Comparison of ENCODE assay signal across 8 cellular contexts in the genomic region with DNA sequence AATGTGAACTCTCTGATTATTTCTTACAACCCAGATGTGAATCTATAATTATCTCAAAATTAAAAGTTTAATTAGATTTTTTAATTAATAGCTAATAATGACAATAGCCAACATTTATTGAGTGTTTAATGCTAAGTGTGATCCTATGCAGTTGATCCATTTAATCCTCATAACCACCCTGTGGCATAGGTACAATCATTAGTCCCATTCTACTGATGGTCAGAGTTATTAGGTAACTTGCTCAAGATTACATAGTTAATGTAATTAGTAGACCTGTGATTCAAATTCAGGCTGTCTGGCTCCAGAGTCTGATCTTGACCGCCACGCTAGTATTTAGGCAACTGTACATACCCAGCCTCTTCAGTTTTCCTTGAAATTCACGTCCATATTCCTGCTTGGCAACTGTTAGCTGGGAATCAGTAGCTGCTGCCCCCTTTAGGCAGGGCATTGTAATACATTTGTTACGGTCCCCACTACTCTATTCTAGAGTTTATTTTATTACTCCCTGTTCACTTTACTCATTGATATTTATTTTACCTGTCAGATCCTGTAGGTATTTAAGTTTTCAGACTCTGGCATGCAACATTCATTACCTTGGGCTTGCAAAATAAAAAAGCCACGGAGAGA. TPM values are rescaled to one million over a fixed set of nuclear protein-coding genes. Genes with fewer than 3 reads are reported as not detected.
A peak's percentile ranks its signal among the peaks of the same experiment; 100 is the strongest.
DNase-seq lines count a peak whose midpoint lies in the region; ATAC-seq and TF ChIP-seq lines count a peak whose summit lies in the region.

No MANE protein-coding gene starts in this region.

- no peak overlapping the region for H4K8ac ChIP-seq in H9 (replicated peaks; ENCODE audit: insufficient read length, low read depth, low read length)

- H4K5ac ChIP-seq in H9 (ENCODE audit: insufficient read length, low read depth, low read length), result no peak overlapping the region

- no peak overlapping the region for H2BK20ac ChIP-seq in H9 (ENCODE audit: low read depth, low read length, poor library complexity, severe bottlenecking)

- H3K4me2 ChIP-seq in H9 (ENCODE audit: insufficient read depth, insufficient read length, low read length), result no peak overlapping the region

- no peak overlapping the region for H3K56ac ChIP-seq in H9 (ENCODE audit: insufficient read length, low read depth, low read length)

- H3K23ac ChIP-seq in H9 (ENCODE audit: insufficient read length, low read depth, low read length), result no peak overlapping the region

- no peaks in the 10 kb centered on the region for H3K27me3 ChIP-seq in H9 (ENCODE audit: insufficient read depth, low read length)

- H3K4me1 ChIP-seq in H9 (ENCODE audit: insufficient read depth, low read length), result no peaks in the 10 kb centered on the region

- no peak overlapping the region for H3K27ac ChIP-seq in H9 (ENCODE audit: insufficient read length, low read depth, low read length)

- H3K4me1 Mint-ChIP-seq in H9, result peaks cover 3 to 8% of the 10 kb centered on the region in 2 experiments; a peak in 3 of 4 replicates
- H3K4me1 Mint-ChIP-seq in stimulated activated naive B cell treated with anti-CD40 and anti-IgM and Interleukin-4, amounts not matched to agents 10 μg/mL and 1 μg/mL and 100 μg/mL, for 72 hours, result no peaks in the 10 kb centered on the region

- WGBS in H9 (ENCODE audit: extremely low coverage, insufficient read length, low lambda C conversion rate), result no CpG with 5 or more reads among the region's 5 CpGs

- peaks cover 4 to 21% (median 11%) of the 10 kb centered on the region in 3 experiments; a peak in 5 of 7 replicates for H3K36me3 Mint-ChIP-seq in H9 (ENCODE audit: insufficient read depth in 1 of 3, low read depth in 3 of 3)
- peaks cover 0 to 4% of the 10 kb centered on the region in 2 donors for H3K36me3 Mint-ChIP-seq in stimulated activated naive B cell treated with anti-CD40 and anti-IgM and Interleukin-4, amounts not matched to agents 10 μg/mL and 1 μg/mL and 100 μg/mL, for 72 hours

- no peak overlapping the region for H2BK15ac ChIP-seq in H9 (ENCODE audit: low read depth, low read length)

- H3K23me2 ChIP-seq in H9 (ENCODE audit: insufficient read length, low read depth, low read length, poor library complexity, severe bottlenecking), result no peaks in the 10 kb centered on the region

- H3K4me3 Mint-ChIP-seq in H9, result no peak overlapping the region
- H3K4me3 Mint-ChIP-seq in stimulated activated naive B cell treated with anti-CD40 and anti-IgM and Interleukin-4, amounts not matched to agents 10 μg/mL and 1 μg/mL and 100 μg/mL, for 72 hours, result no peak overlapping the region

- no peak overlapping the region for H2BK120ac ChIP-seq in H9 (ENCODE audit: low read depth, low read length, poor library complexity, severe bottlenecking)

- H2AFZ ChIP-seq in H9 (ENCODE audit: low read length), result no peak overlapping the region

- H3K4ac ChIP-seq in H9 (ENCODE audit: low read depth, low read length), result no peak overlapping the region

- intact Hi-C loops in left colon (cut with DNase I, micrococcal nuclease), result no loop called here

- H3K9me3 Mint-ChIP-seq in H9, result peaks cover 38% of the 10 kb centered on the region in 2 experiments
- H3K9me3 Mint-ChIP-seq in stimulated activated naive B cell treated with anti-CD40 and anti-IgM and Interleukin-4, amounts not matched to agents 10 μg/mL and 1 μg/mL and 100 μg/mL, for 72 hours, result no peaks in the 10 kb centered on the region

- no peak overlapping the region for H2BK5ac ChIP-seq in H9 (ENCODE audit: insufficient read length, low read length)

- no peak overlapping the region for H3K9ac ChIP-seq in H9 (ENCODE audit: extremely low read depth, insufficient read length, low read length)

- H3K79me1 ChIP-seq in H9 (ENCODE audit: insufficient read depth, low read depth, low read length, poor library complexity, severe bottlenecking), result no peaks in the 10 kb centered on the region

- H3T11ph ChIP-seq in H9 (ENCODE audit: low read length), result no peak overlapping the region

- peak; percentile 74 for TF ChIP-seq CTCF in H9 (conservative IDR thresholded peaks at IDR 0.05)

- DNase-seq in COLO829 (ENCODE audit: low spot score) (peak; percentile 49), H9 (no peak), SW480 (ENCODE audit: low spot score) (peak; percentile 12), left colon (no peak), NCI-H1092 (lab: John Stamatoyannopoulos, UW) (no peak)
- DNase-seq in stimulated activated naive B cell treated with anti-CD40 and anti-IgM and Interleukin-4, amounts not matched to agents 10 μg/mL and 1 μg/mL and 100 μg/mL, for 72 hours, result no peak

- no peak overlapping the region for H2BK12ac ChIP-seq in H9 (ENCODE audit: insufficient read length, low read depth, low read length)

- H3K27ac Mint-ChIP-seq in H9, result no peak overlapping the region
- no peak overlapping the region for H3K27ac Mint-ChIP-seq in stimulated activated naive B cell treated with anti-CD40 and anti-IgM and Interleukin-4, amounts not matched to agents 10 μg/mL and 1 μg/mL and 100 μg/mL, for 72 hours

- H3K79me2 ChIP-seq in H9 (ENCODE audit: insufficient read depth, low read length), result no peaks in the 10 kb centered on the region

- ATAC-seq in left colon, result peak; percentile 82
- ATAC-seq in HG03045 (IDR thresholded peaks at IDR 0.05; ENCODE audit: unreplicated experiment), result no peak
- ATAC-seq in GM21737 (IDR thresholded peaks at IDR 0.05; ENCODE audit: unreplicated experiment), result no peak
- ATAC-seq in stimulated activated naive B cell treated with anti-CD40 and anti-IgM and Interleukin-4, amounts not matched to agents 10 μg/mL and 1 μg/mL and 100 μg/mL, for 72 hours (replicated peaks), result no peak

- no peak overlapping the region for H3K18ac ChIP-seq in H9 (ENCODE audit: insufficient read length, low read depth, low read length)

- H4K91ac ChIP-seq in H9 (ENCODE audit: insufficient read length, low read depth, low read length), result no peak overlapping the region

- H3K14ac ChIP-seq in H9 (ENCODE audit: insufficient read depth, low read length), result no peak overlapping the region

- H3K27me3 Mint-ChIP-seq in H9 (ENCODE audit: low read depth), result peaks cover 2% of the 10 kb centered on the region; the same call in 1 of the 2 replicates
- no peaks in the 10 kb centered on the region for H3K27me3 Mint-ChIP-seq in stimulated activated naive B cell treated with anti-CD40 and anti-IgM and Interleukin-4, amounts not matched to agents 10 μg/mL and 1 μg/mL and 100 μg/mL, for 72 hours

- no peaks in the 10 kb centered on the region for H4K20me1 ChIP-seq in H9 (ENCODE audit: control insufficient read depth, insufficient read depth, insufficient read length)

- H3K9me3 ChIP-seq in H9 (ENCODE audit: control insufficient read depth, low read depth, low read length), result no peaks in the 10 kb centered on the region

- H2AK5ac ChIP-seq in H9 (ENCODE audit: insufficient read length, low read length), result no peak overlapping the region

RNA-seq across cellular contexts. Expression of gene TEC, which starts 20.6 kb away (rescaled TPM):
- total RNA-seq in H9 (2021), result 1.7 and 1.8 TPM in 2 replicates
- 1 to 10 TPM; 3.1 to 3.6 TPM for total RNA-seq in left colon

RNA-seq across cellular contexts. Expression of gene SLAIN2, which starts 51.1 kb away (rescaled TPM):
- 30.8 and 32.0 TPM in 2 replicates for total RNA-seq in H9 (2021)
- total RNA-seq in left colon, result 10 to 100 TPM; 90.1 to 94.4 TPM

Comparison
In these comparisons a context has a peak if more than half of its experiments do, and no peak if none do; other contexts are left out.
1. DNase-seq: peak in COLO829 (single experiment) and SW480 (single experiment); none in H9 (single experiment), left colon (0 of 2), NCI-H1092 (single experiment) and stimulated activated naive B cell treated with anti-CD40 and anti-IgM and Interleukin-4, amounts not matched to agents 10 μg/mL and 1 μg/mL and 100 μg/mL, for 72 hours (single experiment).